Comparison of ENCODE assay signal across 21 cellular contexts in the genomic region with DNA sequence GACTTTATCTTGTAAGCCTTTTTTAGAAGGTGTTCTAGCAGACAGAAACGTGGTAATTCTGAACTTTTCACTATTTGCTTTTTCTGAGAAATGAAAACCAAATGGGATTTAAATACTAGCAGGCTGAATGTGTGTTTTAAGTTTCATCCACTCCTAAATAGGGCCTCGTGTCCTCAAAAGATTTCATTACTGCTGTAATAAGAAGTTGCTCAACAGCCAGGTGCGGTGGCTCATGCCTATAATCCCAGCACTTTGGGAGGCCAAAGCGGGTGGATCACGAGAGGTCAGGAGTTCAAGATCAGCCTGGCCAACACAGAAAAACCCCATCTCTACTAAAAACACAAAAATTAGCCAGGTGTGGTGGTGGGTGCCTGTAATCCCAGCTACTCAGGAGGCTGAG. TPM values are rescaled to one million over a fixed set of nuclear protein-coding genes. Genes with fewer than 3 reads are reported as not detected.
DNase-seq lines count a peak whose midpoint lies in the region; ATAC-seq and TF ChIP-seq lines count a peak whose summit lies in the region.
"Had no signal": no experiment of that assay in that cellular context is flagged by ENCODE, and none has a peak within 500 bp of the region (broad histone marks: within the 10 kb centered on the region; RNA-seq: fewer than 3 reads in every experiment).

No MANE protein-coding gene starts in this region.

- no peak for ATAC-seq in upper lobe of right lung
- ATAC-seq in CD4-positive, alpha-beta T cell (ENCODE audit: poor library complexity) = no peak
- ATAC-seq in activated T-cell treated with anti-CD3 and anti-CD28 coated beads, Interleukin-2, amount 50 U/mL, for 72 hours (replicated peaks in 1 of 2) = no peak
- ATAC-seq: left colon; stimulated activated naive CD8-positive, alpha-beta T cell treated with anti-CD3 and anti-CD28 coated beads, Interleukin-15, amount 100 ng/mL, for 72 hours had no signal

- CTCF ChIA-PET in CD4-positive, alpha-beta T cell (lab: Charles Lee) = no interaction called here

- H3K27ac ChIP-seq in rectal smooth muscle tissue (ENCODE audit: low read depth, low read length) (peak overlapping the region; percentile 24), upper lobe of right lung (peak overlapping the region; percentile 71)
- H3K27ac ChIP-seq in CD4-positive, alpha-beta T cell (ENCODE audit: low read depth, low read length) = no peak overlapping the region

- H3K36me3 Mint-ChIP-seq in chondrocyte (ENCODE audit: low read depth) = peaks cover 3% of the 10 kb centered on the region
- H3K36me3 Mint-ChIP-seq in CD4-positive, alpha-beta T cell (ENCODE audit: low read depth) = no peaks in the 10 kb centered on the region
- H3K36me3 Mint-ChIP-seq in activated T-cell treated with anti-CD3 and anti-CD28 coated beads, Interleukin-2, amount 50 U/mL, for 72 hours (ENCODE audit: insufficient read depth in 2 of 2) = no peaks in the 10 kb centered on the region
- H3K36me3 Mint-ChIP-seq: CD14-positive monocyte had no signal

- no peak overlapping the region for H3K9ac ChIP-seq in rectal smooth muscle tissue (ENCODE audit: low read length)
- H3K9ac ChIP-seq: parathyroid adenoma had no signal

- no peak overlapping the region for H3K4me3 ChIP-seq in fibroblast of villous mesenchyme (ENCODE audit: low read depth, low read length)
- H3K4me3 ChIP-seq in rectal smooth muscle tissue (ENCODE audit: low read length) = no peak overlapping the region
- no peak overlapping the region for H3K4me3 ChIP-seq in upper lobe of right lung
- H3K4me3 ChIP-seq: HAP-1 had no signal

- no peaks in the 10 kb centered on the region for H3K27me3 Mint-ChIP-seq in chondrocyte (ENCODE audit: low read depth)
- peaks cover 49% of the 10 kb centered on the region for H3K27me3 Mint-ChIP-seq in CD4-positive, alpha-beta T cell
- H3K27me3 Mint-ChIP-seq in activated T-cell treated with anti-CD3 and anti-CD28 coated beads, Interleukin-2, amount 50 U/mL, for 72 hours (ENCODE audit: low read depth) = peaks cover 15% of the 10 kb centered on the region

- H3K27me3 ChIP-seq in rectal smooth muscle tissue (ENCODE audit: control insufficient read depth, insufficient read depth, low read length) (no peaks in the 10 kb centered on the region), upper lobe of right lung (no peaks in the 10 kb centered on the region)
- H3K27me3 ChIP-seq in CD4-positive, alpha-beta T cell (ENCODE audit: control insufficient read depth, insufficient read depth, low read length) = no peaks in the 10 kb centered on the region

- peaks cover 68% of the 10 kb centered on the region for H3K4me1 Mint-ChIP-seq in chondrocyte (ENCODE audit: low read depth)
- no peaks in the 10 kb centered on the region for H3K4me1 Mint-ChIP-seq in CD4-positive, alpha-beta T cell (ENCODE audit: low read depth)
- no peaks in the 10 kb centered on the region for H3K4me1 Mint-ChIP-seq in activated T-cell treated with anti-CD3 and anti-CD28 coated beads, Interleukin-2, amount 50 U/mL, for 72 hours (ENCODE audit: low read depth)
- H3K4me1 Mint-ChIP-seq: activated B cell treated with CpG ODN at 0.5 μM for 24 hours; CD14-positive monocyte; stimulated activated naive CD8-positive, alpha-beta T cell treated with anti-CD3 and anti-CD28 coated beads, Interleukin-15, amount 100 ng/mL, for 72 hours had no signal

- peaks cover 2% of the 10 kb centered on the region for H3K4me1 ChIP-seq in rectal smooth muscle tissue (ENCODE audit: control insufficient read depth, insufficient read depth, low read length)
- H3K4me1 ChIP-seq in upper lobe of right lung = peaks cover 23% of the 10 kb centered on the region
- H3K4me1 ChIP-seq: HAP-1, parathyroid adenoma had no signal

- H3K36me3 ChIP-seq in rectal smooth muscle tissue (ENCODE audit: control insufficient read depth, insufficient read depth, low read length) (no peaks in the 10 kb centered on the region), upper lobe of right lung (no peaks in the 10 kb centered on the region)
- H3K36me3 ChIP-seq: HAP-1 had no signal

- TF ChIP-seq CTCF in chondrocyte (IDR thresholded peaks at IDR 0.05) (no peak), fibroblast of villous mesenchyme (IDR thresholded peaks at IDR 0.05; ENCODE audit: insufficient read depth, low read depth, low read length) (no peak), upper lobe of right lung (IDR thresholded peaks at IDR 0.05) (no peak)
- TF ChIP-seq CTCF in CD4-positive, alpha-beta T cell (IDR thresholded peaks at IDR 0.05) = no peak

- no peak overlapping the region for H3K4me3 Mint-ChIP-seq in chondrocyte (ENCODE audit: unreplicated experiment)
- no peak overlapping the region for H3K4me3 Mint-ChIP-seq in CD4-positive, alpha-beta T cell
- H3K4me3 Mint-ChIP-seq in activated T-cell treated with anti-CD3 and anti-CD28 coated beads, Interleukin-2, amount 50 U/mL, for 72 hours = no peak overlapping the region
- H3K4me3 Mint-ChIP-seq: activated B cell treated with CpG ODN at 0.5 μM for 24 hours; CD14-positive monocyte; stimulated activated naive CD8-positive, alpha-beta T cell treated with anti-CD3 and anti-CD28 coated beads, Interleukin-15, amount 100 ng/mL, for 72 hours; T-helper 1 cell treated with Interleukin-12 subunit alpha and Interleukin-12 subunit beta and Interleukin-4 antibody, amounts not matched to agents 30 μg/mL and 1 μg/mL, for 36 hours had no signal

- no peaks in the 10 kb centered on the region for H3K9me3 ChIP-seq in upper lobe of right lung
- H3K9me3 ChIP-seq in CD4-positive, alpha-beta T cell (ENCODE audit: control insufficient read depth, low read length) = no peaks in the 10 kb centered on the region
- H3K9me3 ChIP-seq: HAP-1 had no signal

- DNase-seq in chondrocyte (ENCODE audit: low spot score) (no peak), fibroblast of villous mesenchyme (ENCODE audit: low read depth) (peak; percentile 39), upper lobe of right lung (no peak)
- DNase-seq in activated CD4-positive, alpha-beta T cell treated with anti-CD3 and anti-CD28 coated beads, Interleukin-2, amount 50 U/mL, for 1 hour = no peak
- DNase-seq in CD4-positive, alpha-beta T cell = no peak
- no peak for DNase-seq in activated T-cell treated with anti-CD3 and anti-CD28 coated beads, Interleukin-2, amount 50 U/mL, for 72 hours
- DNase-seq: activated B cell treated with CpG ODN at 0.5 μM for 24 hours; activated effector memory CD4-positive, alpha-beta T cell treated with anti-CD3 and anti-CD28 coated beads, Interleukin-2, amount 50 U/mL, for 16 hours; anterior cingulate cortex; dermis blood vessel endothelial cell; NCI-H1694 treated with DMSO at 0.1 percent for 48 hours; stimulated activated CD4-positive, alpha-beta T cell treated with anti-CD3 and anti-CD28 coated beads, Interleukin-15, amount 100 ng/mL, for 24 hours; stimulated activated naive CD8-positive, alpha-beta T cell treated with anti-CD3 and anti-CD28 coated beads, Interleukin-15, amount 100 ng/mL, for 72 hours had no signal

- peak overlapping the region; percentile 96 for H3K27ac Mint-ChIP-seq in chondrocyte (ENCODE audit: unreplicated experiment)
- H3K27ac Mint-ChIP-seq in CD4-positive, alpha-beta T cell = no peak overlapping the region
- H3K27ac Mint-ChIP-seq in activated T-cell treated with anti-CD3 and anti-CD28 coated beads, Interleukin-2, amount 50 U/mL, for 72 hours = no peak overlapping the region
- H3K27ac Mint-ChIP-seq: activated B cell treated with CpG ODN at 0.5 μM for 24 hours; CD14-positive monocyte; stimulated activated naive CD8-positive, alpha-beta T cell treated with anti-CD3 and anti-CD28 coated beads, Interleukin-15, amount 100 ng/mL, for 72 hours; T-helper 1 cell treated with Interleukin-12 subunit alpha and Interleukin-12 subunit beta and Interleukin-4 antibody, amounts not matched to agents 30 μg/mL and 1 μg/mL, for 36 hours had no signal

- POLR2A ChIA-PET in CD4-positive, alpha-beta T cell (lab: Charles Lee) = no interaction called here

- intact Hi-C loops in upper lobe of right lung (cut with DNase I) = no loop called here
- intact Hi-C loops in CD4-positive, alpha-beta T cell (cut with DNase I, micrococcal nuclease) = no loop called here

- peaks cover 4% of the 10 kb centered on the region for H3K9me3 Mint-ChIP-seq in chondrocyte (ENCODE audit: low read depth)
- H3K9me3 Mint-ChIP-seq in CD4-positive, alpha-beta T cell = no peaks in the 10 kb centered on the region
- H3K9me3 Mint-ChIP-seq in activated T-cell treated with anti-CD3 and anti-CD28 coated beads, Interleukin-2, amount 50 U/mL, for 72 hours = no peaks in the 10 kb centered on the region
- H3K9me3 Mint-ChIP-seq: activated B cell treated with CpG ODN at 0.5 μM for 24 hours; stimulated activated naive CD8-positive, alpha-beta T cell treated with anti-CD3 and anti-CD28 coated beads, Interleukin-15, amount 100 ng/mL, for 72 hours; T-helper 1 cell treated with Interleukin-12 subunit alpha and Interleukin-12 subunit beta and Interleukin-4 antibody, amounts not matched to agents 30 μg/mL and 1 μg/mL, for 36 hours had no signal

RNA-seq across cellular contexts. Expression of gene FMO2, which starts 44.6 kb away (rescaled TPM):
- total RNA-seq in chondrocyte = 0.24 to 0.87 TPM (median 0.55 TPM) in 3 replicates
- total RNA-seq in fibroblast of villous mesenchyme = 0.97 and 1.7 TPM in 2 replicates
- total RNA-seq in upper lobe of right lung = 392 TPM
- not detected for total RNA-seq in CD4-positive, alpha-beta T cell
- total RNA-seq in activated T-cell treated with anti-CD3 and anti-CD28 coated beads, Interleukin-2, amount 50 U/mL, for 72 hours = not detected
- total RNA-seq: activated B cell treated with CpG ODN at 0.5 μM for 24 hours, dermis blood vessel endothelial cell, HT1080, myocyte had no signal

RNA-seq across cellular contexts. Expression of gene FMO3, which starts 49.8 kb away (rescaled TPM):
- total RNA-seq in chondrocyte (0.21 to 0.31 TPM (median 0.27 TPM) in 3 replicates), fibroblast of villous mesenchyme (0.64 and 0.86 TPM in 2 replicates), upper lobe of right lung (22.7 TPM)
- not detected for total RNA-seq in CD4-positive, alpha-beta T cell
- total RNA-seq in activated T-cell treated with anti-CD3 and anti-CD28 coated beads, Interleukin-2, amount 50 U/mL, for 72 hours = not detected
- total RNA-seq: activated B cell treated with CpG ODN at 0.5 μM for 24 hours, dermis blood vessel endothelial cell, HT1080, myocyte had no signal

Comparison
In these comparisons a context has a peak if more than half of its experiments do, and no peak if none do; other contexts are left out.
1. RNA of gene FMO2, which starts 44.6 kb away (total RNA-seq): 392 TPM in upper lobe of right lung (single experiment); 0.97 to 1.7 TPM in fibroblast of villous mesenchyme, 0.24 to 0.87 TPM in chondrocyte, not detected in CD4-positive, alpha-beta T cell and not detected in activated T-cell treated with anti-CD3 and anti-CD28 coated beads, Interleukin-2, amount 50 U/mL, for 72 hours; every median in the first group is over 100 times any median in the second.
2. RNA of gene FMO3, which starts 49.8 kb away (total RNA-seq): 22.7 TPM in upper lobe of right lung (single experiment); 0.64 to 0.86 TPM in fibroblast of villous mesenchyme, 0.21 to 0.31 TPM in chondrocyte, not detected in CD4-positive, alpha-beta T cell and not detected in activated T-cell treated with anti-CD3 and anti-CD28 coated beads, Interleukin-2, amount 50 U/mL, for 72 hours; every median in the first group is over 10 times any median in the second.